23 cellular contexts compared by ENCODE assay signal in genomic region chr9:29332789-29333188, GRCh38.
DNase-seq lines count a peak whose midpoint lies in the region; ATAC-seq and TF ChIP-seq lines count a peak whose summit lies in the region.
"Had no signal": no experiment of that assay in that cellular context is flagged by ENCODE, and none has a peak within 500 bp of the region (broad histone marks: within the 10 kb centered on the region; RNA-seq: fewer than 3 reads in every experiment).

No MANE protein-coding gene starts in this region.

- no peak for TF ChIP-seq POLR2A in erythroblast (IDR thresholded peaks at IDR 0.05; ENCODE audit: low read length)

- no peaks in the 10 kb centered on the region for H3K36me3 Mint-ChIP-seq in natural killer cell treated with Interleukin-12 subunit alpha and Interleukin-12 subunit beta and Interleukin-15 and Interleukin-18, amount 100 ng/mL, for 72 hours
- H3K36me3 Mint-ChIP-seq: activated CD8-positive, alpha-beta memory T cell treated with anti-CD3 and anti-CD28 coated beads, Interleukin-2, amount 10 ng/mL, durations not matched to agents 7 days and 5 days; CD4-positive, CD25-positive, alpha-beta regulatory T cell; T-cell had no signal

- no peak overlapping the region for H3K9ac ChIP-seq in skeletal muscle satellite cell (ENCODE audit: low read depth, low read length)

- H3K27me3 Mint-ChIP-seq in natural killer cell treated with Interleukin-12 subunit alpha and Interleukin-12 subunit beta and Interleukin-15 and Interleukin-18, amount 100 ng/mL, for 72 hours: no peaks in the 10 kb centered on the region
- H3K27me3 Mint-ChIP-seq: activated CD8-positive, alpha-beta memory T cell treated with anti-CD3 and anti-CD28 coated beads, Interleukin-2, amount 10 ng/mL, durations not matched to agents 7 days and 5 days; T-cell had no signal

- ATAC-seq in SK-N-SH treated with all-trans-retinoic acid at 6 μM for 48 hours: 0 out of 3 replicates have a peak, but pooled peaks have one; percentile 33
- no peak for ATAC-seq in mucosa of descending colon
- ATAC-seq in natural killer cell treated with Interleukin-12 subunit alpha and Interleukin-12 subunit beta and Interleukin-15 and Interleukin-18, amount 100 ng/mL, for 72 hours: no peak
- ATAC-seq: activated CD8-positive, alpha-beta memory T cell treated with anti-CD3 and anti-CD28 coated beads, Interleukin-2, amount 10 ng/mL, durations not matched to agents 7 days and 5 days; GM12878; T-cell had no signal

- no peak overlapping the region for H3K4me3 ChIP-seq in skeletal muscle satellite cell (ENCODE audit: low read length)
- no peak overlapping the region for H3K4me3 ChIP-seq in mucosa of descending colon
- H3K4me3 ChIP-seq: GM12878, hepatocyte, left ventricle myocardium inferior had no signal

- H3K9me3 Mint-ChIP-seq in natural killer cell treated with Interleukin-12 subunit alpha and Interleukin-12 subunit beta and Interleukin-15 and Interleukin-18, amount 100 ng/mL, for 72 hours: peaks cover 3% of the 10 kb centered on the region
- H3K9me3 Mint-ChIP-seq: nephron had no signal

- no peak overlapping the region for H3K27ac Mint-ChIP-seq in natural killer cell treated with Interleukin-12 subunit alpha and Interleukin-12 subunit beta and Interleukin-15 and Interleukin-18, amount 100 ng/mL, for 72 hours
- H3K27ac Mint-ChIP-seq: activated CD8-positive, alpha-beta memory T cell treated with anti-CD3 and anti-CD28 coated beads, Interleukin-2, amount 10 ng/mL, durations not matched to agents 7 days and 5 days; CD4-positive, CD25-positive, alpha-beta regulatory T cell; nephron; T-cell had no signal

- intact Hi-C loops in mucosa of descending colon (cut with DNase I, micrococcal nuclease): no loop called here

- no peaks in the 10 kb centered on the region for H3K27me3 ChIP-seq in skeletal muscle satellite cell (ENCODE audit: control insufficient read depth, insufficient read depth, low read length)
- H3K27me3 ChIP-seq: hepatocyte had no signal

- H3K4me1 Mint-ChIP-seq in natural killer cell treated with Interleukin-12 subunit alpha and Interleukin-12 subunit beta and Interleukin-15 and Interleukin-18, amount 100 ng/mL, for 72 hours (ENCODE audit: low read depth in 2 of 2): no peaks in the 10 kb centered on the region
- H3K4me1 Mint-ChIP-seq: activated CD8-positive, alpha-beta memory T cell treated with anti-CD3 and anti-CD28 coated beads, Interleukin-2, amount 10 ng/mL, durations not matched to agents 7 days and 5 days; nephron; T-cell had no signal

- DNase-seq in HPDE6-E6E7 (ENCODE audit: extremely low spot score) (peak; percentile 31), fibroblast of peridontal ligament (ENCODE audit: extremely low read depth) (peak; percentile 0), mucosa of descending colon (no peak), superior temporal gyrus (ENCODE audit: extremely low spot score) (no peak), erythroblast (lab: John Stamatoyannopoulos, UW) (no peak)
- no peak for DNase-seq in natural killer cell treated with Interleukin-12 subunit alpha and Interleukin-12 subunit beta and Interleukin-15 and Interleukin-18, amount 100 ng/mL, for 72 hours (ENCODE audit: low spot score)
- DNase-seq: activated CD4-positive, CD25-positive, alpha-beta regulatory T cell; activated CD8-positive, alpha-beta memory T cell treated with anti-CD3 and anti-CD28 coated beads, Interleukin-2, amount 10 ng/mL, durations not matched to agents 7 days and 5 days; activated naive CD4-positive, alpha-beta T cell treated with Interleukin-2 at 50 U/mL for 16 hours; CD4-positive, CD25-positive, alpha-beta regulatory T cell; central memory CD4-positive, alpha-beta T cell; left ventricle myocardium inferior; MM.1S; NCI-H1930; NCI-H524; OCI-M1; stimulated activated CD4-positive, alpha-beta T cell treated with anti-CD3 and anti-CD28 coated beads, Interleukin-2, amount 100 ng/mL, for 24 hours; T-cell had no signal

- H3K4me2 ChIP-seq in skeletal muscle satellite cell (ENCODE audit: low read length): peak overlapping the region; percentile 27
- H3K4me2 ChIP-seq: hepatocyte had no signal

- H3K4me1 ChIP-seq in skeletal muscle satellite cell (ENCODE audit: control insufficient read depth, insufficient read depth, low read length): peaks cover 23% of the 10 kb centered on the region
- no peaks in the 10 kb centered on the region for H3K4me1 ChIP-seq in mucosa of descending colon (ENCODE audit: low read depth)
- H3K4me1 ChIP-seq: left ventricle myocardium inferior had no signal

- no peaks in the 10 kb centered on the region for H3K9me3 ChIP-seq in skeletal muscle satellite cell (replicated peaks; ENCODE audit: low read length)
- no peaks in the 10 kb centered on the region for H3K9me3 ChIP-seq in mucosa of descending colon
- H3K9me3 ChIP-seq: left ventricle myocardium inferior had no signal

- no peak overlapping the region for H3K4me3 Mint-ChIP-seq in natural killer cell treated with Interleukin-12 subunit alpha and Interleukin-12 subunit beta and Interleukin-15 and Interleukin-18, amount 100 ng/mL, for 72 hours
- H3K4me3 Mint-ChIP-seq: activated CD8-positive, alpha-beta memory T cell treated with anti-CD3 and anti-CD28 coated beads, Interleukin-2, amount 10 ng/mL, durations not matched to agents 7 days and 5 days; CD4-positive, CD25-positive, alpha-beta regulatory T cell; nephron; T-cell had no signal

- H3K36me3 ChIP-seq in skeletal muscle satellite cell (ENCODE audit: insufficient read depth, low read length) (no peaks in the 10 kb centered on the region), mucosa of descending colon (ENCODE audit: low read depth) (no peaks in the 10 kb centered on the region)
- H3K36me3 ChIP-seq: left ventricle myocardium inferior had no signal

- TF ChIP-seq CTCF in mucosa of descending colon (IDR thresholded peaks at IDR 0.05): no peak

TF ChIP-seq in SK-N-SH treated with all-trans-retinoic acid at 6 μM for 48 hours, 23 proteins besides CTCF, POLR2A, EP300 and RAD21:
- peak; percentile 13; the same call in 1 of the 2 replicates for TF ChIP-seq ISL1 (CRISPR knock-in tag; IDR thresholded peaks at IDR 0.05)
- TF ChIP-seq CSDC2 (CRISPR knock-in tag; IDR thresholded peaks at IDR 0.05): no peak

Comparison
In these comparisons a context has a peak if more than half of its experiments do, and no peak if none do; other contexts are left out.
1. DNase-seq: peak in HPDE6-E6E7 (single experiment) and fibroblast of peridontal ligament (single experiment); none in mucosa of descending colon (0 of 3), natural killer cell treated with Interleukin-12 subunit alpha and Interleukin-12 subunit beta and Interleukin-15 and Interleukin-18, amount 100 ng/mL, for 72 hours (single experiment), superior temporal gyrus (single experiment) and erythroblast (0 of 2).